In genomic region chr7:151519045-151519764, GRCh38 we compare ENCODE assay signal across 8 cellular contexts. TPM values are rescaled to one million over a fixed set of nuclear protein-coding genes. Genes with fewer than 3 reads are reported as not detected.
DNase-seq lines count a peak whose midpoint lies in the region; ATAC-seq and TF ChIP-seq lines count a peak whose summit lies in the region.
"Not testable (repeated sequence)": the region's sequence is repeated elsewhere in the genome, so short reads cannot be mapped to it uniquely, and the experiment has no call there.

No MANE protein-coding gene starts in this region.

- H3K79me2 ChIP-seq in H9 (ENCODE audit: insufficient read depth, low read length) (peaks cover 43% of the 10 kb centered on the region), trophoblast cell (ENCODE audit: control insufficient read depth, insufficient read depth, low read length, poor library complexity) (peaks cover 26% of the 10 kb centered on the region)

- H2BK12ac ChIP-seq in H9 (ENCODE audit: insufficient read length, low read depth, low read length); trophoblast cell (ENCODE audit: low read length): not testable (repeated sequence)

- peaks cover 14% of the 10 kb centered on the region for H3K23me2 ChIP-seq in H9 (ENCODE audit: insufficient read length, low read depth, low read length, poor library complexity, severe bottlenecking)

- not testable (repeated sequence) for H3K56ac ChIP-seq in H9 (ENCODE audit: insufficient read length, low read depth, low read length)

- peak overlapping the region; percentile 76 for H3K4me3 ChIP-seq in WI38 (ENCODE audit: low read depth, low read length)
- peak overlapping the region; percentile 90 for H3K4me3 ChIP-seq in astrocyte of the cerebellum (ENCODE audit: low read depth, low read length)
- peak overlapping the region; percentile 93 for H3K4me3 ChIP-seq in trophoblast cell (ENCODE audit: low read depth, low read length)

- H2BK15ac ChIP-seq in H9 (ENCODE audit: low read depth, low read length) = not testable (repeated sequence)

- not testable (repeated sequence) for H2AK5ac ChIP-seq in H9 (ENCODE audit: insufficient read length, low read length)
- peak overlapping the region; percentile 71 for H2AK5ac ChIP-seq in trophoblast cell (ENCODE audit: low read length)

- H3K27ac Mint-ChIP-seq in H9 = peak overlapping the region in 2 of 3 experiments; percentile 99; a peak in 4 of 7 replicates

- H2BK5ac ChIP-seq in H9 (ENCODE audit: insufficient read length, low read length) (peak overlapping the region; percentile 66), trophoblast cell (ENCODE audit: low read depth, low read length, poor library complexity) (peak overlapping the region; percentile 91)

- peak overlapping the region; percentile 84 for H4K12ac ChIP-seq in trophoblast cell (ENCODE audit: low read depth, low read length)

- not testable (repeated sequence) for H4K8ac ChIP-seq in H9 (replicated peaks; ENCODE audit: insufficient read length, low read depth, low read length)
- peak overlapping the region; percentile 88 for H4K8ac ChIP-seq in trophoblast cell (ENCODE audit: low read depth, low read length)

- H4K91ac ChIP-seq in H9 (ENCODE audit: insufficient read length, low read depth, low read length) = not testable (repeated sequence)
- peak overlapping the region; percentile 98 for H4K91ac ChIP-seq in trophoblast cell (ENCODE audit: low read depth, low read length)

- H3T11ph ChIP-seq in H9 (ENCODE audit: low read length) = not testable (repeated sequence)

- H2BK120ac ChIP-seq in H9 (ENCODE audit: low read depth, low read length, poor library complexity, severe bottlenecking) = not testable (repeated sequence)
- H2BK120ac ChIP-seq in trophoblast cell (ENCODE audit: insufficient read depth, low read length, poor library complexity) = peak overlapping the region; percentile 96

- H3K14ac ChIP-seq in H9 (ENCODE audit: insufficient read depth, low read length) (peak overlapping the region; percentile 97), trophoblast cell (ENCODE audit: low read length) (peak overlapping the region; percentile 99)

- H4K5ac ChIP-seq in H9 (ENCODE audit: insufficient read length, low read depth, low read length) = not testable (repeated sequence)

- in situ Hi-C loops in astrocyte of the cerebellum (cut with HindIII; ENCODE audit: low sequenced_read_pairs) = not testable (repeated sequence)

- H3K9ac ChIP-seq in H9 (ENCODE audit: extremely low read depth, insufficient read length, low read length) (peak overlapping the region; percentile 92), trophoblast cell (ENCODE audit: low read length) (peak overlapping the region; percentile 92)

- H3K27ac ChIP-seq in H9 (ENCODE audit: insufficient read length, low read depth, low read length) = not testable (repeated sequence)
- H3K27ac ChIP-seq in KOPT-K1 (ENCODE audit: low read depth, low read length, poor library complexity, severe bottlenecking) = peak overlapping the region; percentile 96
- peak overlapping the region; percentile 95 for H3K27ac ChIP-seq in trophoblast cell (ENCODE audit: low read depth, low read length)
- peak overlapping the region; percentile 81 for H3K27ac ChIP-seq in substantia nigra (ENCODE audit: low read depth, low read length, poor library complexity, severe bottlenecking)

- H3K23ac ChIP-seq in H9 (ENCODE audit: insufficient read length, low read depth, low read length); trophoblast cell (ENCODE audit: low read length): not testable (repeated sequence)

- not testable (repeated sequence) for H3K36me3 Mint-ChIP-seq in H9 (ENCODE audit: insufficient read depth in 1 of 3, low read depth in 3 of 3)

- 0 out of 2 replicates have a peak, but pooled peaks cover 19% of the 10 kb centered on the region for H3K36me3 ChIP-seq in KOPT-K1 (ENCODE audit: insufficient read depth, low read length)
- not testable (repeated sequence) for H3K36me3 ChIP-seq in trophoblast cell (ENCODE audit: control insufficient read depth in 1 of 2, insufficient read depth in 2 of 2, low read length in 2 of 2)

- H3K4ac ChIP-seq in H9 (ENCODE audit: low read depth, low read length) = not testable (repeated sequence)
- peak overlapping the region; percentile 76 for H3K4ac ChIP-seq in trophoblast cell (ENCODE audit: low read depth, low read length)

- H3K27me3 Mint-ChIP-seq in H9 (ENCODE audit: low read depth) = not testable (repeated sequence)

- DNase-seq in GM03348 (ENCODE audit: low spot score) (peak; percentile 63), left ventricle myocardium superior (peak; percentile 80), trophoblast cell (peak; percentile 21 to 51), substantia nigra (lab: John Stamatoyannopoulos, UW) (peak in 20 of 49 donors; percentile 32 to 62 (median 48))
- DNase-seq in H9; astrocyte of the cerebellum (ENCODE audit: low read depth): not testable (repeated sequence)

- H2BK20ac ChIP-seq in H9 (ENCODE audit: low read depth, low read length, poor library complexity, severe bottlenecking) = not testable (repeated sequence)

- H3K4me3 Mint-ChIP-seq in H9 = peak overlapping the region; percentile 95 to 99

- H3K4me1 ChIP-seq in H9 (ENCODE audit: insufficient read depth, low read length) = not testable (repeated sequence)
- H3K4me1 ChIP-seq in trophoblast cell (ENCODE audit: control insufficient read depth in 1 of 2, insufficient read depth in 2 of 2, low read length in 2 of 2) = peaks cover 0 to 11% of the 10 kb centered on the region in 2 experiments

- not testable (repeated sequence) for H3K9me3 Mint-ChIP-seq in H9

- H3K18ac ChIP-seq in H9 (ENCODE audit: insufficient read length, low read depth, low read length) (peak overlapping the region; percentile 81), trophoblast cell (ENCODE audit: low read length) (peak overlapping the region; percentile 97)

- not testable (repeated sequence) for H4K20me1 ChIP-seq in H9 (ENCODE audit: control insufficient read depth, insufficient read depth, insufficient read length)

- no CpG with 5 or more reads among the region's 113 CpGs for WGBS in H9 (ENCODE audit: extremely low coverage, insufficient read length, low lambda C conversion rate)
- no CpG with 5 or more reads among the region's 113 CpGs for WGBS in trophoblast cell (ENCODE audit: extremely low coverage, insufficient coverage, insufficient read length)

- H3K4me2 ChIP-seq in H9 (ENCODE audit: insufficient read depth, insufficient read length, low read length) = peak overlapping the region; percentile 89
- H3K4me2 ChIP-seq in trophoblast cell (ENCODE audit: low read length) = peak overlapping the region; percentile 87

- H3K9me3 ChIP-seq in H9 (ENCODE audit: control insufficient read depth, low read depth, low read length); trophoblast cell (ENCODE audit: insufficient read depth, low read depth, low read length): not testable (repeated sequence)
- H3K9me3 ChIP-seq in KOPT-K1 (ENCODE audit: insufficient read depth, low read length, poor library complexity, severe bottlenecking) = peaks cover 18% of the 10 kb centered on the region

- peaks cover 32 to 37% of the 10 kb centered on the region in 2 experiments for H3K4me1 Mint-ChIP-seq in H9

- not testable (repeated sequence) for H3K27me3 ChIP-seq in H9 (ENCODE audit: insufficient read depth, low read length); trophoblast cell (ENCODE audit: insufficient read depth, low read length)

- not testable (repeated sequence) for TF ChIP-seq CTCF in H9 (conservative IDR thresholded peaks at IDR 0.05); WI38 (IDR thresholded peaks at IDR 0.05; ENCODE audit: low read depth, low read length); astrocyte of the cerebellum (IDR thresholded peaks at IDR 0.05; ENCODE audit: low read depth, low read length, missing control alignments)

- H3K79me1 ChIP-seq in H9 (ENCODE audit: insufficient read depth, low read depth, low read length, poor library complexity, severe bottlenecking) = not testable (repeated sequence)
- H3K79me1 ChIP-seq in trophoblast cell (ENCODE audit: low read length) = peaks cover 12% of the 10 kb centered on the region

- H2AFZ ChIP-seq in H9 (ENCODE audit: low read length) = not testable (repeated sequence)
- peak overlapping the region; percentile 11 for H2AFZ ChIP-seq in trophoblast cell (ENCODE audit: insufficient read depth, low read length, poor library complexity)

- intact Hi-C loops in left ventricle myocardium superior (cut with micrococcal nuclease) = not testable (repeated sequence)

- peak; percentile 88 for ATAC-seq in left ventricle myocardium superior

RNA-seq across cellular contexts. Expression of gene RHEB, which starts 0.5 kb away (rescaled TPM):
- total RNA-seq in H9 (2021) (109 and 114 TPM in 2 replicates), left ventricle myocardium superior (116 TPM)
- polyA plus RNA-seq in trophoblast cell (2013) = 145 and 153 TPM in 2 replicates
